ENCODE assay signal across 18 cellular contexts in the genomic region with DNA sequence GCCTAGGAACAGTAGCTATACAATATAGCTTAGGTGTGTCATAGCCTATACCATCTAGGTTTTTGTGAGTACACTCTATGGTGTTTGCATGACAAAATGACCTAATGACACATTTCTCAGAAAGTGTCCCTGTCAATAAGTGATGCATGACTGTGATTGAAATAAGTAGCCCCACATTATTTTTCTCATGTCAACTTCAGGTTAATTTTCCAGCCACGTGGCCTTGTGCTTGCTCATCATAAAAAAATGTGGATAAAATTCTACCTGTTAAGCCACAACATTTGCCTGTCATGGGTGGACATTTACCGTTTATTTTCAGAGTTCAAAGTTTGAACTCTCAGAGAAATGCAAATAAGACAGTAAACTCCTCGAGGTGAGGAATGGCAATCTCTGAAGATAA. TPM values are rescaled to one million over a fixed set of nuclear protein-coding genes. Genes with fewer than 3 reads are reported as not detected.
DNase-seq lines count a peak whose midpoint lies in the region; ATAC-seq and TF ChIP-seq lines count a peak whose summit lies in the region.
"Had no signal": no experiment of that assay in that cellular context is flagged by ENCODE, and none has a peak within 500 bp of the region (broad histone marks: within the 10 kb centered on the region; RNA-seq: fewer than 3 reads in every experiment).

No MANE protein-coding gene starts in this region.

- H3K27ac ChIP-seq in hepatocyte (no peak overlapping the region), coronary artery (no peak overlapping the region), stomach (no peak overlapping the region)
- H3K27ac ChIP-seq: BLaER1 had no signal

- H3K4me3 Mint-ChIP-seq in stimulated activated effector memory CD8-positive, alpha-beta T cell treated with anti-CD3 and anti-CD28 coated beads, Interleukin-12 subunit alpha, Interleukin-12 subunit beta, amount 100 ng/mL, for 72 hours, result no peak overlapping the region
- H3K4me3 Mint-ChIP-seq: CD14-positive monocyte; CD4-positive, alpha-beta memory T cell; GM23338 had no signal

- H3K4me1 Mint-ChIP-seq in stimulated activated effector memory CD8-positive, alpha-beta T cell treated with anti-CD3 and anti-CD28 coated beads, Interleukin-12 subunit alpha, Interleukin-12 subunit beta, amount 100 ng/mL, for 72 hours, result peaks cover 6% of the 10 kb centered on the region

- H3K4me1 ChIP-seq in hepatocyte (ENCODE audit: insufficient read depth), result peaks cover 15% of the 10 kb centered on the region
- peaks cover 0 to 16% (median 12%) of the 10 kb centered on the region in 4 donors for H3K4me1 ChIP-seq in stomach

- no peaks in the 10 kb centered on the region for H3K9me3 ChIP-seq in hepatocyte (ENCODE audit: low read depth)
- H3K9me3 ChIP-seq in stomach, result no peaks in the 10 kb centered on the region

- TF ChIP-seq POLR2A in stomach (IDR thresholded peaks at IDR 0.05), result no peak

- H3K36me3 ChIP-seq in hepatocyte (replicated peaks; ENCODE audit: insufficient read depth, low read depth), result no peaks in the 10 kb centered on the region
- H3K36me3 ChIP-seq in stomach, result no peaks in the 10 kb centered on the region

- peak overlapping the region; percentile 4 for H3K4me2 ChIP-seq in hepatocyte
- H3K4me2 ChIP-seq: BLaER1, GM23338 had no signal

- TF ChIP-seq CTCF in hepatocyte (IDR thresholded peaks at IDR 0.05; ENCODE audit: poor library complexity) (no peak), coronary artery (IDR thresholded peaks at IDR 0.05) (no peak), stomach (IDR thresholded peaks at IDR 0.05) (no peak)

- no peak for TF ChIP-seq EP300 in Ishikawa (IDR thresholded peaks at IDR 0.05; ENCODE audit: borderline replicate concordance)
- TF ChIP-seq EP300 in stomach (IDR thresholded peaks at IDR 0.05), result no peak

- no peak for TF ChIP-seq RAD21 in Ishikawa (IDR thresholded peaks at IDR 0.05; ENCODE audit: low read depth)

- no peaks in the 10 kb centered on the region for H3K36me3 Mint-ChIP-seq in stimulated activated effector memory CD8-positive, alpha-beta T cell treated with anti-CD3 and anti-CD28 coated beads, Interleukin-12 subunit alpha, Interleukin-12 subunit beta, amount 100 ng/mL, for 72 hours

- intact Hi-C loops in stomach (cut with DNase I; ENCODE audit: low total_unique reads), result no loop called here

- no peaks in the 10 kb centered on the region for H3K79me2 ChIP-seq in hepatocyte

- no peak overlapping the region for H3K4me3 ChIP-seq in hepatocyte
- no peak overlapping the region for H3K4me3 ChIP-seq in coronary artery
- no peak overlapping the region for H3K4me3 ChIP-seq in stomach
- H3K4me3 ChIP-seq: BLaER1, GM23338, K562 had no signal

- no peaks in the 10 kb centered on the region for H3K9me3 Mint-ChIP-seq in stimulated activated effector memory CD8-positive, alpha-beta T cell treated with anti-CD3 and anti-CD28 coated beads, Interleukin-12 subunit alpha, Interleukin-12 subunit beta, amount 100 ng/mL, for 72 hours
- H3K9me3 Mint-ChIP-seq: CD4-positive, alpha-beta memory T cell; GM23338 had no signal

- ATAC-seq in stimulated activated effector memory CD8-positive, alpha-beta T cell treated with anti-CD3 and anti-CD28 coated beads, Interleukin-12 subunit alpha, Interleukin-12 subunit beta, amount 100 ng/mL, for 72 hours, result peak; percentile 45
- ATAC-seq in GM21529 (IDR thresholded peaks at IDR 0.05; ENCODE audit: unreplicated experiment), result no peak
- ATAC-seq: GM23338, K562 had no signal

- no peaks in the 10 kb centered on the region for H4K20me1 ChIP-seq in hepatocyte (ENCODE audit: insufficient read depth, poor library complexity, severe bottlenecking)
- H4K20me1 ChIP-seq: BLaER1 had no signal

- peak; percentile 25 to 32 for DNase-seq in NCI-H526 (lab: John Stamatoyannopoulos, UW)
- DNase-seq in NCI-H526 treated with DMSO at 0.1 percent for 48 hours (lab: John Stamatoyannopoulos, UW), result no peak
- no peak for DNase-seq in hepatocyte (ENCODE audit: low spot score)
- no peak for DNase-seq in stimulated activated effector memory CD8-positive, alpha-beta T cell treated with anti-CD3 and anti-CD28 coated beads, Interleukin-12 subunit alpha, Interleukin-12 subunit beta, amount 100 ng/mL, for 72 hours (ENCODE audit: low spot score in 2 of 2)
- DNase-seq in coronary artery (ENCODE audit: low spot score), result no peak
- no peak for DNase-seq in stomach
- DNase-seq: 8988T; CD4-positive, alpha-beta memory T cell; DMS 273 treated with DMSO at 0.1 percent for 48 hours; DMS79; GDM1; HCEC 1CT had no signal

- H3K27me3 ChIP-seq in hepatocyte (no peaks in the 10 kb centered on the region), stomach (no peaks in the 10 kb centered on the region)
- H3K27me3 ChIP-seq: BLaER1 had no signal

- no peak overlapping the region for H3K27ac Mint-ChIP-seq in stimulated activated effector memory CD8-positive, alpha-beta T cell treated with anti-CD3 and anti-CD28 coated beads, Interleukin-12 subunit alpha, Interleukin-12 subunit beta, amount 100 ng/mL, for 72 hours
- H3K27ac Mint-ChIP-seq: GM23338 had no signal

- no peak overlapping the region for H2AFZ ChIP-seq in hepatocyte
- H2AFZ ChIP-seq: GM23338 had no signal

- WGBS in hepatocyte (ENCODE audit: low lambda C conversion rate, missing lambda C conversion rate), result 57% methylated on average over 3 of the region's 3 CpGs
- WGBS in stomach, 5 donors, result 38 to 63% (median 43%) methylated on average over 3 of the region's 3 CpGs

- H3K9me2 ChIP-seq in hepatocyte (replicated peaks; ENCODE audit: insufficient read depth), result no peaks in the 10 kb centered on the region

TF ChIP-seq in Ishikawa, 13 proteins besides CTCF, POLR2A, EP300 and RAD21:
- TF ChIP-seq CREB1 (IDR thresholded peaks at IDR 0.05; ENCODE audit: low read depth), result no peak
- TF ChIP-seq, protein P1, sequence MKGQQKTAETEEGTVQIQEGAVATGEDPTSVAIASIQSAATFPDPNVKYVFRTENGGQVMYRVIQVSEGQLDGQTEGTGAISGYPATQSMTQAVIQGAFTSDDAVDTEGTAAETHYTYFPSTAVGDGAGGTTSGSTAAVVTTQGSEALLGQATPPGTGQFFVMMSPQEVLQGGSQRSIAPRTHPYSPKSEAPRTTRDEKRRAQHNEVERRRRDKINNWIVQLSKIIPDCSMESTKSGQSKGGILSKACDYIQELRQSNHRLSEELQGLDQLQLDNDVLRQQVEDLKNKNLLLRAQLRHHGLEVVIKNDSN (IDR thresholded peaks at IDR 0.05), result peak; percentile 43; the same call in 1 of the 2 replicates

RNA-seq across cellular contexts. Expression of a gene that starts 5.5 kb away (rescaled TPM):
- total RNA-seq in hepatocyte (3.8 and 4.7 TPM in 2 replicates), stomach (10 to 100 TPM in 2 of 5 donors, 1 to 10 TPM in 3; 1.3 to 29.8 (median 6.1) TPM)
- polyA plus RNA-seq in hepatocyte (2.3 and 3.0 TPM in 2 replicates), stomach (1 to 10 TPM in 1 of 3 donors, under 1 TPM in 2; 0.43 to 1.4 (median 0.81) TPM)

Comparison
In these comparisons a context has a peak if more than half of its experiments do, and no peak if none do; other contexts are left out.
1. DNase-seq: peak in NCI-H526 (2 of 2); none in NCI-H526 treated with DMSO at 0.1 percent for 48 hours (single experiment), hepatocyte (single experiment), stimulated activated effector memory CD8-positive, alpha-beta T cell treated with anti-CD3 and anti-CD28 coated beads, Interleukin-12 subunit alpha, Interleukin-12 subunit beta, amount 100 ng/mL, for 72 hours (0 of 2), coronary artery (single experiment) and stomach (single experiment).